ENCODE assay signal across 8 cellular contexts in the genomic region with DNA sequence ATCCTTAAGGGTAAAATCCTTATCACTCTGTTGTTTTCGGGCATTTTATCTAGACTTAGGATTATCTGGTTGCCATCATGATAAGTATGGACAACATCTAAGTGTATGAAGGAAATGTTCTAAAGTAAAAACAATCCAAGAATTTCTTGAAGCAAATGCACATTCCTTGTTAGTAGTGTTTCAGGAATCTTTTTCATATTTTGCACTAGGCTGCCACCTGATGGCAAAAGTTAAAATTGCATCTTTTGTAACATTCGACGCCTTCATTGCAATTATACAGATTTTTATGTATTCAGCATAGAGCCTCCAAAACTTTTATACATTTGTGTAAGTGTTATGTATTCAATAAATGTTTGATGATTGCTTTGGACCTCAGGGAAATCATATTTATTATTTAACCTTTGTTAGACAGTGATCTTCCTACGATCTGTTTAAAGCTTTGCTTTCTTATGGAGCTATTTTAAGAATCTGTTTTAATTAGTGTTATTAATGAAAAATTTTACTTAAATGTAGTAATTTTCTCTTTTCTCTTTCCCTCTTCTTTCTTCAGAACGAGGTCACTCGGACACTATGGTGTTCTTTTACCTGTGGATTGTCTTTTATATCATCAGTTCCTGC. TPM values are rescaled to one million over a fixed set of nuclear protein-coding genes. Genes with fewer than 3 reads are reported as not detected.
DNase-seq lines count a peak whose midpoint lies in the region; ATAC-seq, FAIRE-seq and TF ChIP-seq lines count a peak whose summit lies in the region.

No MANE protein-coding gene starts in this region.

- H2AFZ ChIP-seq in HCT116 (ENCODE audit: low read depth, low read length, poor library complexity, severe bottlenecking) = no peak overlapping the region

- no peaks in the 10 kb centered on the region for H3K79me2 ChIP-seq in HCT116 (ENCODE audit: insufficient read depth, low read length)

- TF ChIP-seq CTCF in D721Med (IDR thresholded peaks at IDR 0.05; ENCODE audit: insufficient read depth, missing control alignments) (peak; percentile 97), HCT116 (IDR thresholded peaks at IDR 0.05 in 2 of 3, conservative IDR thresholded peaks at IDR 0.05 in 1 of 3; ENCODE audit: borderline replicate concordance in 1 of 3, insufficient read depth in 1 of 3, low read depth in 2 of 3, low read length in 2 of 3) (peak; percentile 53 to 84 (median 74)), right lobe of liver (IDR thresholded peaks at IDR 0.05) (peak; percentile 70 to 79 (median 72))

- H3K4me1 ChIP-seq in HCT116 (ENCODE audit: control insufficient read depth in 1 of 2, insufficient read depth in 2 of 2, low read length in 2 of 2) = no peaks in the 10 kb centered on the region
- H3K4me1 ChIP-seq in right lobe of liver = peaks cover 0 to 17% (median 4%) of the 10 kb centered on the region in 4 donors

- H3K9me3 ChIP-seq in HCT116 (ENCODE audit: control insufficient read depth in 1 of 2, insufficient read depth in 1 of 2, low read depth in 1 of 2, low read length in 2 of 2) (no peaks in the 10 kb centered on the region), right lobe of liver (no peaks in the 10 kb centered on the region)

- H3K9ac ChIP-seq in HCT116 (ENCODE audit: low read length) = no peak overlapping the region

- 18% methylated on average over 6 of the region's 6 CpGs for WGBS in right lobe of liver (ENCODE audit: insufficient coverage, low coverage, low lambda C conversion rate, missing lambda C conversion rate)

- DNase-seq in D721Med (ENCODE audit: insufficient read length, low spot score) (no peak), HCT116 (ENCODE audit: low read depth, low spot score) (peak; percentile 43), NCI-H748 treated with DMSO at 0.1 percent for 48 hours (lab: John Stamatoyannopoulos, UW) (peak; percentile 2), right lobe of liver (no peak)
- peak; percentile 28 for DNase-seq in central memory CD4-positive, alpha-beta T cell
- DNase-seq in activated CD8-positive, alpha-beta memory T cell treated with anti-CD3 and anti-CD28 coated beads, Interleukin-2, amount 50 U/mL, for 48 hours = no peak

- POLR2A ChIA-PET in HCT116 (lab: Charles Lee) = interaction anchor here (0.6 kb wide), 1 partner anchor 149 kb away, joined by 3 read pairs; no protein-coding TSS in a partner anchor

- H3K4me3 ChIP-seq in HCT116 (replicated peaks in 1 of 2; ENCODE audit: low read depth in 1 of 2, low read length in 2 of 2) = no peak overlapping the region
- no peak overlapping the region for H3K4me3 ChIP-seq in right lobe of liver

- FAIRE-seq in D721Med (lab: Jason Lieb, UNC) = peak; percentile 97

- TF ChIP-seq RAD21 in HCT116 (IDR thresholded peaks at IDR 0.05; ENCODE audit: low read depth) = peak; percentile 89

- TF ChIP-seq POLR2A in HCT116 (IDR thresholded peaks at IDR 0.05; ENCODE audit: borderline replicate concordance, extremely low read depth, insufficient read depth, insufficient read length) (no peak), right lobe of liver (IDR thresholded peaks at IDR 0.05) (no peak)

- H3K36me3 ChIP-seq in HCT116 (ENCODE audit: control insufficient read depth in 1 of 2, insufficient read depth in 2 of 2, low read length in 2 of 2) = no peaks in the 10 kb centered on the region
- H3K36me3 ChIP-seq in right lobe of liver = peaks cover 0 to 6% (median 0%) of the 10 kb centered on the region in 4 donors

- RAD21 ChIA-PET in HCT116 (lab: Charles Lee; ENCODE audit: low non-redundant PET in 1 of 2, low total read pairs in 2 of 2, uncharacterized antibody in 2 of 2, unreplicated experiment in 2 of 2) = interaction anchor here (1.0 to 2.0 kb wide), 3 partner anchors 85 to 348 kb away, joined by 3 to 8 read pairs (median 3); no protein-coding TSS in a partner anchor

- no peak overlapping the region for H3K4me2 ChIP-seq in HCT116 (ENCODE audit: low read length)

- intact Hi-C loops in HCT116 (cut with micrococcal nuclease) = loop anchor here (5.0 kb wide), 4 partner anchors 86 to 346 kb away; partner anchors contain the start of gene XPR1
- intact Hi-C loops in right lobe of liver (cut with DNase I) = loop anchor here (10.0 kb wide), 2 partner anchors 328 to 348 kb away; no protein-coding TSS in a partner anchor

- no peaks in the 10 kb centered on the region for H4K20me1 ChIP-seq in HCT116 (ENCODE audit: insufficient read depth)

- H3K27ac ChIP-seq in HCT116 (ENCODE audit: low read depth, low read length) (no peak overlapping the region), right lobe of liver (no peak overlapping the region)

- CTCF ChIA-PET in HCT116 (lab: Charles Lee) = interaction anchor here (0.6 to 7.1 kb wide), 11 partner anchors 10 to 347 kb away, joined by 3 to 73 read pairs (median 5); no protein-coding TSS in a partner anchor

- H3K9me2 ChIP-seq in HCT116 (ENCODE audit: insufficient read depth) = no peaks in the 10 kb centered on the region

- BruUV-seq in HCT116 (replicated peaks; lab: Mats Ljungman, UMichigan) = no TSS peak

- ATAC-seq in HCT116 (peak; percentile 55), right lobe of liver (peak; percentile 52 to 79 (median 74)), GM19324 (IDR thresholded peaks at IDR 0.05; ENCODE audit: low FRiP score, unreplicated experiment) (no peak), GM18909 (IDR thresholded peaks at IDR 0.05; ENCODE audit: poor library complexity, unreplicated experiment) (no peak)

- H3K27me3 ChIP-seq in HCT116 (ENCODE audit: insufficient read depth, low read length) = no peaks in the 10 kb centered on the region
- H3K27me3 ChIP-seq in right lobe of liver = no peaks in the 10 kb centered on the region

TF ChIP-seq in HCT116, 20 proteins besides CTCF, POLR2A, EP300 and RAD21:
- TF ChIP-seq TCF7L2 (IDR thresholded peaks at IDR 0.05; ENCODE audit: borderline replicate concordance, extremely low read depth, insufficient read depth, insufficient read length) (no peak), CBX3 (IDR thresholded peaks at IDR 0.05; ENCODE audit: low read depth) (no peak), SP1 (IDR thresholded peaks at IDR 0.05; ENCODE audit: low read depth) (no peak), CEBPB (IDR thresholded peaks at IDR 0.05; ENCODE audit: low read depth) (no peak), EZH2 (IDR thresholded peaks at IDR 0.05) (no peak), EGR1 (IDR thresholded peaks at IDR 0.05; ENCODE audit: low read depth) (no peak), EZH2phosphoT487 (IDR thresholded peaks at IDR 0.05; ENCODE audit: borderline replicate concordance) (no peak), JUND (IDR thresholded peaks at IDR 0.05) (no peak)

RNA-seq across cellular contexts. Expression of gene KIAA1614, which starts 49.4 kb away (rescaled TPM):
- total RNA-seq in HCT116 (2021; ENCODE audit: unreplicated experiment) = 0.25 TPM
- polyA plus RNA-seq in HCT116 (2012) = 0.54 and 0.69 TPM in 2 replicates
- under 1 TPM; 0.13 to 0.25 (median 0.21) TPM for total RNA-seq in right lobe of liver

Comparison
In these comparisons a context has a peak if more than half of its experiments do, and no peak if none do; other contexts are left out.
1. DNase-seq: peak in HCT116 (single experiment), NCI-H748 treated with DMSO at 0.1 percent for 48 hours (single experiment) and central memory CD4-positive, alpha-beta T cell (single experiment); none in D721Med (single experiment), right lobe of liver (0 of 3) and activated CD8-positive, alpha-beta memory T cell treated with anti-CD3 and anti-CD28 coated beads, Interleukin-2, amount 50 U/mL, for 48 hours (single experiment).
2. ATAC-seq: peak in HCT116 (single experiment) and right lobe of liver (4 of 4); none in GM19324 (single experiment) and GM18909 (single experiment).
3. Peak in every context shown above with its lines, with median percentiles within 50 percentile points of each other: CTCF ChIP-seq.